In genomic region chr16:24984101-24984500, GRCh38 we compare ENCODE assay signal across 11 cellular contexts. TPM values are rescaled to one million over a fixed set of nuclear protein-coding genes. Genes with fewer than 3 reads are reported as not detected.
A peak's percentile ranks its signal among the peaks of the same experiment; 100 is the strongest.
DNase-seq lines count a peak whose midpoint lies in the region; ATAC-seq and TF ChIP-seq lines count a peak whose summit lies in the region.
"Had no signal": no experiment of that assay in that cellular context is flagged by ENCODE, and none has a peak within 500 bp of the region (broad histone marks: within the 10 kb centered on the region; RNA-seq: fewer than 3 reads in every experiment).

No MANE protein-coding gene starts in this region.

- H3K4me3 ChIP-seq in left ventricle myocardium inferior = peak overlapping the region; percentile 24
- H3K4me3 ChIP-seq in uterus = no peak overlapping the region
- no peak overlapping the region for H3K4me3 ChIP-seq in CD4-positive, alpha-beta memory T cell (ENCODE audit: low read length in 2 of 2)

- POLR2A ChIA-PET in CD4-positive, alpha-beta memory T cell (lab: Charles Lee; ENCODE audit: partially characterized antibody) = no interaction called here

- TF ChIP-seq CTCF in left ventricle myocardium inferior (IDR thresholded peaks at IDR 0.05; ENCODE audit: borderline replicate concordance) = no peak
- no peak for TF ChIP-seq CTCF in osteocyte (IDR thresholded peaks at IDR 0.05)
- no peak for TF ChIP-seq CTCF in uterus (IDR thresholded peaks at IDR 0.05)

- H3K9me3 ChIP-seq in left ventricle myocardium inferior (replicated peaks) = peaks cover 6% of the 10 kb centered on the region
- no peaks in the 10 kb centered on the region for H3K9me3 ChIP-seq in uterus
- no peaks in the 10 kb centered on the region for H3K9me3 ChIP-seq in CD4-positive, alpha-beta memory T cell (ENCODE audit: control insufficient read depth in 1 of 2, low read length in 2 of 2)

- H3K36me3 ChIP-seq in left ventricle myocardium inferior (no peaks in the 10 kb centered on the region), uterus (no peaks in the 10 kb centered on the region)
- no peaks in the 10 kb centered on the region for H3K36me3 ChIP-seq in CD4-positive, alpha-beta memory T cell (ENCODE audit: insufficient read depth, low read length)

- H3K27me3 ChIP-seq in left ventricle myocardium inferior (ENCODE audit: low read depth) (no peaks in the 10 kb centered on the region), uterus (no peaks in the 10 kb centered on the region)
- H3K27me3 ChIP-seq in CD4-positive, alpha-beta memory T cell (ENCODE audit: insufficient read depth, low read length) = no peaks in the 10 kb centered on the region

- CTCF ChIA-PET in CD4-positive, alpha-beta memory T cell (lab: Charles Lee; ENCODE audit: partially characterized antibody) = no interaction called here

- H3K27ac Mint-ChIP-seq in effector memory CD8-positive, alpha-beta T cell = peak overlapping the region; percentile 25 to 80
- H3K27ac Mint-ChIP-seq in osteocyte (ENCODE audit: unreplicated experiment) = peak overlapping the region; percentile 91
- H3K27ac Mint-ChIP-seq in CD4-positive, alpha-beta memory T cell = peak overlapping the region in 2 of 7 donors; percentile 15 to 60

- H3K9me3 Mint-ChIP-seq in effector memory CD8-positive, alpha-beta T cell = no peaks in the 10 kb centered on the region
- H3K9me3 Mint-ChIP-seq in osteocyte (ENCODE audit: unreplicated experiment) = no peaks in the 10 kb centered on the region
- H3K9me3 Mint-ChIP-seq in CD4-positive, alpha-beta memory T cell = peaks cover 0 to 3% (median 0%) of the 10 kb centered on the region in 8 donors

- no peak for ATAC-seq in effector memory CD8-positive, alpha-beta T cell (replicated peaks)

- no peak overlapping the region for H3K4me3 Mint-ChIP-seq in effector memory CD8-positive, alpha-beta T cell
- H3K4me3 Mint-ChIP-seq in osteocyte (ENCODE audit: unreplicated experiment) = no peak overlapping the region
- no peak overlapping the region for H3K4me3 Mint-ChIP-seq in CD4-positive, alpha-beta memory T cell

- no peak for TF ChIP-seq POLR2A in uterus (IDR thresholded peaks at IDR 0.05)

- H3K27ac ChIP-seq in left ventricle myocardium inferior (replicated peaks) = peak overlapping the region; percentile 88
- H3K27ac ChIP-seq in uterus = peak overlapping the region; percentile 26 to 65
- no peak overlapping the region for H3K27ac ChIP-seq in CD4-positive, alpha-beta memory T cell (ENCODE audit: low read depth, low read length)

- intact Hi-C loops in left ventricle myocardium inferior (cut with micrococcal nuclease) = no loop called here
- intact Hi-C loops in cardiac septum (cut with DNase I) = no loop called here
- intact Hi-C loops in uterus (cut with DNase I; ENCODE audit: low total_unique reads) = no loop called here
- intact Hi-C loops in CD4-positive, alpha-beta memory T cell (cut with micrococcal nuclease) = no loop called here

- DNase-seq in left ventricle myocardium inferior = no peak
- no peak for DNase-seq in cardiac septum (ENCODE audit: low spot score)
- no peak for DNase-seq in effector memory CD8-positive, alpha-beta T cell
- DNase-seq in osteocyte (ENCODE audit: extremely low spot score, unreplicated experiment) = no peak
- DNase-seq in uterus = no peak
- DNase-seq in HT-29 (ENCODE audit: low spot score) = no peak
- DNase-seq in CD4-positive, alpha-beta memory T cell = no peak
- no peak for DNase-seq in activated CD4-positive, CD25-positive, alpha-beta regulatory T cell treated with anti-CD3 and anti-CD28 coated beads, Interleukin-2, amount 50 U/mL, for 72 hours
- DNase-seq: erythroblast, NCI-H1417 treated with DMSO at 0.1 percent for 48 hours, NCI-H510A treated with DMSO at 0.1 percent for 48 hours had no signal

- H3K4me1 Mint-ChIP-seq in effector memory CD8-positive, alpha-beta T cell (ENCODE audit: low read depth in 2 of 2) = peaks cover 32 to 62% of the 10 kb centered on the region in 2 donors
- H3K4me1 Mint-ChIP-seq in osteocyte (ENCODE audit: unreplicated experiment) = peaks cover 80% of the 10 kb centered on the region
- H3K4me1 Mint-ChIP-seq in CD4-positive, alpha-beta memory T cell = peaks cover 38 to 72% (median 60%) of the 10 kb centered on the region in 4 donors

- peaks cover 6% of the 10 kb centered on the region for H3K36me3 Mint-ChIP-seq in effector memory CD8-positive, alpha-beta T cell (ENCODE audit: insufficient read depth)
- no peaks in the 10 kb centered on the region for H3K36me3 Mint-ChIP-seq in osteocyte (ENCODE audit: unreplicated experiment)
- peaks cover 3 to 13% of the 10 kb centered on the region in 2 donors for H3K36me3 Mint-ChIP-seq in CD4-positive, alpha-beta memory T cell

- H3K27me3 Mint-ChIP-seq in effector memory CD8-positive, alpha-beta T cell = no peaks in the 10 kb centered on the region
- no peaks in the 10 kb centered on the region for H3K27me3 Mint-ChIP-seq in osteocyte (ENCODE audit: unreplicated experiment)
- H3K27me3 Mint-ChIP-seq in CD4-positive, alpha-beta memory T cell = no peaks in the 10 kb centered on the region

- H3K4me1 ChIP-seq in left ventricle myocardium inferior (peaks cover 93% of the 10 kb centered on the region), uterus (peaks cover 15 to 33% of the 10 kb centered on the region in 2 donors)
- peaks cover 20% of the 10 kb centered on the region for H3K4me1 ChIP-seq in CD4-positive, alpha-beta memory T cell (ENCODE audit: insufficient read depth, low read length)

RNA-seq across cellular contexts. Expression of gene ARHGAP17, which starts 31.1 kb away (rescaled TPM):
- total RNA-seq in left ventricle myocardium inferior = 53.7 TPM
- total RNA-seq in cardiac septum = 66.2 TPM
- total RNA-seq in osteocyte = 93.4 and 97.3 TPM in 2 replicates
- 100 to 1,000 TPM in 1 of 4 donors, 10 to 100 TPM in 3; 50.3 to 123 (median 82.5) TPM for total RNA-seq in uterus
- total RNA-seq in HT-29 (2014; rRNA removed; shearing (Covaris generic)) = 8.5 and 9.7 TPM in 2 replicates
- total RNA-seq in CD4-positive, alpha-beta memory T cell = 10 to 100 TPM; 62.6 to 62.8 TPM
- 10 to 100 TPM; 12.0 to 35.0 TPM for polyA plus RNA-seq in CD4-positive, alpha-beta memory T cell
